27 cellular contexts compared by ENCODE assay signal in the genomic region with DNA sequence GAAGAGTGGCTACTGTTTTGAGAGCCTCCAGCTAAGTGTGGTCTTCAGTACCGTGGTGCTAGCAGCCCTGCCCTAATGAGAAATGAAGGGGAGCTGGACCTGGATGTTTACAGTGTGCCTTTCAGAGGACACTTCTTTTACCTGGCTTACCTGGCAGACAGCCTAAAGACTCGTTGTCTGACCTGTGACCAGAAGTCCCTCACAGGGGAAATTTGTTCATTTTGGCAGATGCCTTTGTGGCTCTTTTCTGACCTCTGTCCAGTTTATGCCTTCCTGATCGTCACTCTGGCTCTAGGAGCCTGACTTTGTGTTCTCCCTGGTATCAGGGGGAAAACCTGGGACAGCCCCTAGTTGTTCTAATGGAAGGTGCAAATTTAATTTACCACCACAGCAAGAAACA.
"Had no signal": no experiment of that assay in that cellular context is flagged by ENCODE, and none has a peak within 500 bp of the region (broad histone marks: within the 10 kb centered on the region; RNA-seq: fewer than 3 reads in every experiment).

No MANE protein-coding gene starts in this region.

- H3K4me3 Mint-ChIP-seq: activated CD8-positive, alpha-beta T cell treated with anti-CD3 and anti-CD28 coated beads, Interleukin-2, amount 10 ng/mL, durations not matched to agents 7 days and 5 days; activated naive CD8-positive, alpha-beta T cell treated with anti-CD3 and anti-CD28 coated beads, Interleukin-2, amount 50 U/mL, for 24 hours; T-cell had no signal

- FAIRE-seq: bronchial epithelial cell, K562 had no signal

- DNase-seq: activated CD4-positive, alpha-beta T cell treated with anti-CD3 and anti-CD28 coated beads for 48 hours; activated CD4-positive, alpha-beta T cell treated with anti-CD3 and anti-CD28 coated beads, Interleukin-2, amount 50 U/mL, for 4 hours; activated CD8-positive, alpha-beta memory T cell treated with anti-CD3 and anti-CD28 coated beads, Interleukin-2, amount 50 U/mL, for 48 hours; activated CD8-positive, alpha-beta T cell treated with anti-CD3 and anti-CD28 coated beads, Interleukin-2, amount 10 ng/mL, durations not matched to agents 7 days and 5 days; activated effector memory CD4-positive, alpha-beta T cell treated with anti-CD3 and anti-CD28 coated beads, Interleukin-2, amount 50 U/mL, for 16 hours; activated naive CD4-positive, alpha-beta T cell treated with Interleukin-2 at 50 U/mL for 16 hours; activated naive CD8-positive, alpha-beta T cell treated with anti-CD3 and anti-CD28 coated beads, Interleukin-2, amount 50 U/mL, for 24 hours; activated T-cell treated with anti-CD3 and anti-CD28 coated beads, Interleukin-2, amount 50 U/mL, for 1 hour; amniotic stem cell; body of pancreas; central memory CD4-positive, alpha-beta T cell; Karpas-422; MM.1S; NCI-H1436 treated with DMSO at 0.1 percent for 48 hours; NCI-H1930; NCI-H2171; NCI-H2227 treated with DMSO at 0.1 percent for 48 hours; NCI-H446 treated with DMSO at 0.1 percent for 48 hours; NCI-H524 treated with DMSO at 0.1 percent for 48 hours; SIG-M5; T-cell; WERI-Rb-1 had no signal

- H3K9me3 ChIP-seq: ascending aorta, body of pancreas had no signal

- H3K27me3 Mint-ChIP-seq: activated naive CD8-positive, alpha-beta T cell treated with anti-CD3 and anti-CD28 coated beads, Interleukin-2, amount 50 U/mL, for 24 hours; T-cell had no signal

- H3K27ac ChIP-seq: ascending aorta, body of pancreas, SK-N-MC, WERI-Rb-1 had no signal

- H3K27me3 ChIP-seq: ascending aorta, body of pancreas had no signal

- H3K4me3 ChIP-seq: ascending aorta, body of pancreas, K562, SK-N-MC had no signal

- H3K4me1 ChIP-seq: ascending aorta, body of pancreas had no signal

- ATAC-seq: activated CD8-positive, alpha-beta T cell treated with anti-CD3 and anti-CD28 coated beads, Interleukin-2, amount 10 ng/mL, durations not matched to agents 7 days and 5 days; activated naive CD4-positive, alpha-beta T cell treated with anti-CD3 and anti-CD28 coated beads, Interleukin-2, amount 50 U/mL, for 72 hours; activated naive CD8-positive, alpha-beta T cell treated with anti-CD3 and anti-CD28 coated beads, Interleukin-2, amount 50 U/mL, for 24 hours; body of pancreas; K562; T-cell had no signal

- H3K4me1 Mint-ChIP-seq: activated naive CD8-positive, alpha-beta T cell treated with anti-CD3 and anti-CD28 coated beads, Interleukin-2, amount 50 U/mL, for 24 hours; T-cell had no signal

- H3K36me3 ChIP-seq: ascending aorta, WERI-Rb-1 had no signal

- H3K27ac Mint-ChIP-seq: activated CD8-positive, alpha-beta T cell treated with anti-CD3 and anti-CD28 coated beads, Interleukin-2, amount 10 ng/mL, durations not matched to agents 7 days and 5 days; activated naive CD4-positive, alpha-beta T cell treated with anti-CD3 and anti-CD28 coated beads, Interleukin-2, amount 50 U/mL, for 72 hours; activated naive CD8-positive, alpha-beta T cell treated with anti-CD3 and anti-CD28 coated beads, Interleukin-2, amount 50 U/mL, for 24 hours; T-cell had no signal

- H3K36me3 Mint-ChIP-seq: activated naive CD4-positive, alpha-beta T cell treated with anti-CD3 and anti-CD28 coated beads, Interleukin-2, amount 50 U/mL, for 72 hours; T-cell had no signal
